1 cellular context compared by ENCODE assay signal in the genomic region with DNA sequence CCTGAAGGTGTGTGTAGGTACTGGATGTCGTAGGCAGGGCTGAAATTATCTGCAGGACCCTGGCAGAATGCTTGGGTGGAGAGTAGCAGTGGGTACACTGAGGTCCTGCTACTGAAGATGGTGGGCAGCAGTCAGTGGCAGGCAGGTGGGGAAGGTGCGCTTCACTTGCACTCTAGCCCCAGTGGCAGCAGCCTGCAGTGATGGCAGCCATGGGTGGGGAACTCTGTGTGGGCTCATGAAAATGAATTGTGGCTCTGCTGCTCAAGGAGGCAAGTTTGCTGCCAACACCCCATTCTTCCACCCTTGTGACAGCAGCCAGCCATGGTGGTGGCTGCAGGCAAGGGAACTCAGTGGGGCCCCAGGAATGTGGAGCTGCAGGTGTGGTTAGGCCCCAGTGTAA.
TF ChIP-seq lines count a peak whose summit lies in the region.

No MANE protein-coding gene starts in this region.

TF ChIP-seq in H1, 55 proteins besides CTCF, POLR2A, EP300 and RAD21 (continued from another document):
- TF ChIP-seq CREB1 (IDR thresholded peaks at IDR 0.05) = no peak
- no peak for TF ChIP-seq SIX5 (IDR thresholded peaks at IDR 0.05; ENCODE audit: low read depth, low read length)
- no peak for TF ChIP-seq SRF (IDR thresholded peaks at IDR 0.05; ENCODE audit: low read depth, low read length)
